Comparison of ENCODE assay signal across 30 cellular contexts in genomic region chr5:159638954-159639559, GRCh38.
A peak's percentile ranks its signal among the peaks of the same experiment; 100 is the strongest.
DNase-seq lines count a peak whose midpoint lies in the region; TF ChIP-seq lines count a peak whose summit lies in the region.
"Had no signal": no experiment of that assay in that cellular context is flagged by ENCODE, and none has a peak within 500 bp of the region (broad histone marks: within the 10 kb centered on the region; RNA-seq: fewer than 3 reads in every experiment).

No MANE protein-coding gene starts in this region.

- no peak overlapping the region for H3K27ac ChIP-seq in GM23248
- H3K27ac ChIP-seq: C4-2B, KMS-11, left lung, neural progenitor cell, pancreas, skin epidermis, suprapubic skin, upper lobe of left lung had no signal

- H3K27me3 ChIP-seq in GM23248 (replicated peaks; ENCODE audit: insufficient read depth) (peaks cover 24% of the 10 kb centered on the region), HAP-1 (ENCODE audit: low read depth) (0 out of 2 replicates have a peak, but pooled peaks cover 2% of the 10 kb centered on the region)
- H3K27me3 ChIP-seq: left lung, MG63, neural progenitor cell, pancreas, suprapubic skin, upper lobe of left lung had no signal

- H3K9me2 ChIP-seq in GM23248 (ENCODE audit: insufficient read depth): no peaks in the 10 kb centered on the region

- in situ Hi-C loops in GM23248 (cut with MboI): no loop called here
- in situ Hi-C loops in astrocyte of the spinal cord (cut with HindIII; ENCODE audit: low sequenced_read_pairs): no loop called here
- in situ Hi-C loops in HAP-1 (cut with MboI; ENCODE audit: low sequenced_read_pairs): no loop called here

- H3K9ac ChIP-seq in GM23248: no peak overlapping the region
- H3K9ac ChIP-seq: KMS-11, neural progenitor cell had no signal

- 41 to 47% methylated on average over 2 of the region's 2 CpGs for WGBS in GM23248 (ENCODE audit: low coverage in 1 of 2, low lambda C conversion rate in 2 of 2, missing lambda C conversion rate in 2 of 2), 2 experiments

- no peak overlapping the region for H2AFZ ChIP-seq in GM23248
- H2AFZ ChIP-seq: neural progenitor cell had no signal

- no peaks in the 10 kb centered on the region for H3K79me2 ChIP-seq in GM23248 (ENCODE audit: insufficient read depth)

- no peaks in the 10 kb centered on the region for H3F3A ChIP-seq in GM23248 (ENCODE audit: insufficient read depth)

- H3K4me3 ChIP-seq in GM23248: no peak overlapping the region
- H3K4me3 ChIP-seq in astrocyte of the spinal cord (ENCODE audit: low read depth, low read length): no peak overlapping the region
- H3K4me3 ChIP-seq in fibroblast of villous mesenchyme (ENCODE audit: low read depth, low read length): no peak overlapping the region
- no peak overlapping the region for H3K4me3 ChIP-seq in HAP-1
- H3K4me3 ChIP-seq: left lung, MG63, neural progenitor cell, pancreas, skin epidermis, suprapubic skin, upper lobe of left lung had no signal

- no peaks in the 10 kb centered on the region for H3K4me1 ChIP-seq in GM23248 (ENCODE audit: insufficient read depth)
- no peaks in the 10 kb centered on the region for H3K4me1 ChIP-seq in HAP-1
- H3K4me1 ChIP-seq: left lung, neural progenitor cell, pancreas, suprapubic skin, upper lobe of left lung had no signal

- no peak overlapping the region for H3K4me2 ChIP-seq in GM23248 (ENCODE audit: unreplicated experiment)
- H3K4me2 ChIP-seq: KMS-11, neural progenitor cell had no signal

- H3K9me3 ChIP-seq in GM23248 (ENCODE audit: low read depth) (no peaks in the 10 kb centered on the region), HAP-1 (no peaks in the 10 kb centered on the region)
- H3K9me3 ChIP-seq: left lung, MG63, pancreas, suprapubic skin, upper lobe of left lung had no signal

- DNase-seq in GM23248 (peak; percentile 17), NOMO-1 treated with DMSO at 0.1 percent for 48 hours (lab: John Stamatoyannopoulos, UW; ENCODE audit: unreplicated experiment) (peak; percentile 57), astrocyte of the spinal cord (ENCODE audit: low read depth, low spot score) (peak; percentile 47), fibroblast of villous mesenchyme (ENCODE audit: low read depth) (peak; percentile 14), NCI-H345 treated with DMSO at 0.1 percent for 48 hours (lab: John Stamatoyannopoulos, UW; ENCODE audit: unreplicated experiment) (no peak), HAP-1 (ENCODE audit: low spot score in 2 of 2) (no peak), iPS-NIHi11 (ENCODE audit: low spot score) (no peak)
- DNase-seq: activated CD4-positive, alpha-beta memory T cell treated with anti-CD3 and anti-CD28 coated beads for 36 hours; activated CD4-positive, alpha-beta T cell treated with anti-CD3 and anti-CD28 coated beads for 1 hour; activated naive CD4-positive, alpha-beta T cell; activated naive CD8-positive, alpha-beta T cell treated with anti-CD3 and anti-CD28 coated beads, Interleukin-2, amount 50 U/mL, for 24 hours; activated T-cell treated with anti-CD3 and anti-CD28 coated beads, Interleukin-2, amount 50 U/mL, for 72 hours; Calu3; DMS79 treated with DMSO at 0.1 percent for 48 hours; GF-D8; glutamatergic neuron; left lung; MG63; NCI-H1417 treated with DMSO at 0.1 percent for 48 hours; NCI-H2081; NCI-H2227 treated with DMSO at 0.1 percent for 48 hours; NCI-H748 treated with DMSO at 0.1 percent for 48 hours; pancreas; stimulated activated naive B cell treated with anti-CD40 and anti-IgM and Interleukin-4, amounts not matched to agents 10 μg/mL and 1 μg/mL and 100 μg/mL, for 72 hours; upper lobe of left lung had no signal

- H4K20me1 ChIP-seq in GM23248 (ENCODE audit: insufficient read depth): no peaks in the 10 kb centered on the region

- TF ChIP-seq CTCF in astrocyte of the spinal cord (IDR thresholded peaks at IDR 0.05; ENCODE audit: low read depth, low read length) (no peak), fibroblast of villous mesenchyme (IDR thresholded peaks at IDR 0.05; ENCODE audit: insufficient read depth, low read depth, low read length) (no peak)

- H3K36me3 ChIP-seq in GM23248 (ENCODE audit: low read depth): no peaks in the 10 kb centered on the region
- no peaks in the 10 kb centered on the region for H3K36me3 ChIP-seq in HAP-1 (replicated peaks)
- H3K36me3 ChIP-seq: left lung, MG63, neural progenitor cell, pancreas, suprapubic skin, upper lobe of left lung had no signal

Comparison
In these comparisons a context has a peak if more than half of its experiments do, and no peak if none do; other contexts are left out.
1. DNase-seq: peak in GM23248 (single experiment), NOMO-1 treated with DMSO at 0.1 percent for 48 hours (single experiment), astrocyte of the spinal cord (single experiment) and fibroblast of villous mesenchyme (single experiment); none in NCI-H345 treated with DMSO at 0.1 percent for 48 hours (single experiment), HAP-1 (0 of 2) and iPS-NIHi11 (single experiment).